16 cellular contexts compared by ENCODE assay signal in the genomic region with DNA sequence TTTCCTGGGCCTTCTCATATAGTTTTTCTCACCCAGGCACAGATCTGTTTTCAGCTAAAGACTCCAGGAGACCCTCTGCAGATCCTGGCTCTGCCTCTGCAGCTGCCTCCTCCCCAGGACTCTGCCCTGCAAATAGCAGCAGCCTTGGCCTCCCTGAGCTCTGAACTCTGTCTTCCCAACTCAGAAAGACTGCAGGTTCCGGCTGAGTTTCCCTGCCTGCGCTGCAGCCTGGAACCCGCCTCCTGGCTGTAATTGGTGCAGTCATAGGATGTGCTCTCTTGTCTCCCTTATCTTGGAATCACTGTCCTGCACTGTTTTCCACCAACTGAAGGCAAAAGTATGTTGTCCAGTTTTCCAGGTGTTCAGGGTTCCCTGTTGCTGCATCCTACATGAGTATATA. TPM values are rescaled to one million over a fixed set of nuclear protein-coding genes. Genes with fewer than 3 reads are reported as not detected.
A peak's percentile ranks its signal among the peaks of the same experiment; 100 is the strongest.
DNase-seq lines count a peak whose midpoint lies in the region; ATAC-seq and TF ChIP-seq lines count a peak whose summit lies in the region.
"Had no signal": no experiment of that assay in that cellular context is flagged by ENCODE, and none has a peak within 500 bp of the region (broad histone marks: within the 10 kb centered on the region; RNA-seq: fewer than 3 reads in every experiment).

No MANE protein-coding gene starts in this region.

- DNase-seq in LNCaP clone FGC (ENCODE audit: low read depth) (peak; percentile 18), endothelial cell (ENCODE audit: low spot score) (no peak), mesothelial cell of epicardium (ENCODE audit: low spot score in 2 of 2, unreplicated experiment in 2 of 2) (peak in 1 of 2 experiments; percentile 34), putamen (ENCODE audit: low spot score) (no peak), hypothalamus (lab: John Stamatoyannopoulos, UW) (no peak)
- DNase-seq in stimulated activated CD8-positive, alpha-beta memory T cell treated with anti-CD3 and anti-CD28 coated beads, Interleukin-4, amount 100 ng/mL, for 48 hours = peak; percentile 13
- DNase-seq in stimulated activated effector memory CD8-positive, alpha-beta T cell treated with anti-CD3 and anti-CD28 coated beads, Interleukin-12 subunit alpha, Interleukin-12 subunit beta, amount 100 ng/mL, for 72 hours (ENCODE audit: low spot score in 2 of 2) = no peak
- DNase-seq: DMS 273 treated with DMSO at 0.1 percent for 48 hours, HFFc6, KBM-7, NCI-H1048, NCI-H1694 treated with DMSO at 0.1 percent for 48 hours, NCI-H446, NCI-H774, PC-9 had no signal

- ATAC-seq in stimulated activated effector memory CD8-positive, alpha-beta T cell treated with anti-CD3 and anti-CD28 coated beads, Interleukin-12 subunit alpha, Interleukin-12 subunit beta, amount 100 ng/mL, for 72 hours = no peak

- peaks cover 48% of the 10 kb centered on the region for H3K4me1 Mint-ChIP-seq in endothelial cell (ENCODE audit: unreplicated experiment)
- H3K4me1 Mint-ChIP-seq in mesothelial cell of epicardium = peaks cover 30% of the 10 kb centered on the region
- H3K4me1 Mint-ChIP-seq in stimulated activated effector memory CD8-positive, alpha-beta T cell treated with anti-CD3 and anti-CD28 coated beads, Interleukin-12 subunit alpha, Interleukin-12 subunit beta, amount 100 ng/mL, for 72 hours = peaks cover 21% of the 10 kb centered on the region

- no peak overlapping the region for H3K4me3 Mint-ChIP-seq in endothelial cell (ENCODE audit: unreplicated experiment)
- no peak overlapping the region for H3K4me3 Mint-ChIP-seq in mesothelial cell of epicardium
- no peak overlapping the region for H3K4me3 Mint-ChIP-seq in stimulated activated effector memory CD8-positive, alpha-beta T cell treated with anti-CD3 and anti-CD28 coated beads, Interleukin-12 subunit alpha, Interleukin-12 subunit beta, amount 100 ng/mL, for 72 hours
- H3K4me3 Mint-ChIP-seq: HFFc6 had no signal

- no peak for TF ChIP-seq CTCF in LNCaP clone FGC (IDR thresholded peaks at IDR 0.05; ENCODE audit: control insufficient read depth, extremely low read depth, insufficient read depth)
- no peak for TF ChIP-seq CTCF in endothelial cell (IDR thresholded peaks at IDR 0.05; ENCODE audit: unreplicated experiment)
- TF ChIP-seq CTCF in mesothelial cell of epicardium (IDR thresholded peaks at IDR 0.05; ENCODE audit: unreplicated experiment) = no peak

- H3K4me3 ChIP-seq in LNCaP clone FGC (ENCODE audit: low read depth, low read length) = no peak overlapping the region
- H3K4me3 ChIP-seq: BLaER1 treated with 17β-estradiol and CSF1 and Interleukin-3, amounts not matched to agents 10 nM and 100 nM; PC-9 had no signal

- no peaks in the 10 kb centered on the region for H3K27me3 Mint-ChIP-seq in endothelial cell (ENCODE audit: unreplicated experiment)
- H3K27me3 Mint-ChIP-seq in mesothelial cell of epicardium (ENCODE audit: low read depth) = no peaks in the 10 kb centered on the region

- H3K36me3 Mint-ChIP-seq in endothelial cell (ENCODE audit: low read depth, unreplicated experiment) (peaks cover 5% of the 10 kb centered on the region), mesothelial cell of epicardium (peaks cover 9% of the 10 kb centered on the region)
- peaks cover 21% of the 10 kb centered on the region for H3K36me3 Mint-ChIP-seq in stimulated activated effector memory CD8-positive, alpha-beta T cell treated with anti-CD3 and anti-CD28 coated beads, Interleukin-12 subunit alpha, Interleukin-12 subunit beta, amount 100 ng/mL, for 72 hours

- H3K9me3 Mint-ChIP-seq in endothelial cell (ENCODE audit: unreplicated experiment) = no peaks in the 10 kb centered on the region
- H3K9me3 Mint-ChIP-seq in mesothelial cell of epicardium = peaks cover 13% of the 10 kb centered on the region
- H3K9me3 Mint-ChIP-seq in stimulated activated effector memory CD8-positive, alpha-beta T cell treated with anti-CD3 and anti-CD28 coated beads, Interleukin-12 subunit alpha, Interleukin-12 subunit beta, amount 100 ng/mL, for 72 hours = no peaks in the 10 kb centered on the region
- H3K9me3 Mint-ChIP-seq: HFFc6 had no signal

- H3K27ac Mint-ChIP-seq in endothelial cell (ENCODE audit: unreplicated experiment) (peak overlapping the region; percentile 54), mesothelial cell of epicardium (peak overlapping the region; percentile 73)
- no peak overlapping the region for H3K27ac Mint-ChIP-seq in stimulated activated effector memory CD8-positive, alpha-beta T cell treated with anti-CD3 and anti-CD28 coated beads, Interleukin-12 subunit alpha, Interleukin-12 subunit beta, amount 100 ng/mL, for 72 hours
- H3K27ac Mint-ChIP-seq: HFFc6 had no signal

RNA-seq across cellular contexts. Expression of a gene that starts 14.3 kb away (rescaled TPM):
- total RNA-seq in endothelial cell (ENCODE audit: unreplicated experiment) (33.9 TPM), mesothelial cell of epicardium (43.4 to 48.7 TPM (median 46.0 TPM) in 3 replicates)

RNA-seq across cellular contexts. Expression of a gene that starts 28.8 kb away (rescaled TPM):
- total RNA-seq in endothelial cell (ENCODE audit: unreplicated experiment) (11.8 TPM), mesothelial cell of epicardium (11.0 to 12.0 TPM (median 11.1 TPM) in 3 replicates)

Comparison
In these comparisons a context has a peak if more than half of its experiments do, and no peak if none do; other contexts are left out.
1. DNase-seq: peak in LNCaP clone FGC (single experiment) and stimulated activated CD8-positive, alpha-beta memory T cell treated with anti-CD3 and anti-CD28 coated beads, Interleukin-4, amount 100 ng/mL, for 48 hours (single experiment); none in endothelial cell (single experiment), stimulated activated effector memory CD8-positive, alpha-beta T cell treated with anti-CD3 and anti-CD28 coated beads, Interleukin-12 subunit alpha, Interleukin-12 subunit beta, amount 100 ng/mL, for 72 hours (0 of 2), putamen (single experiment) and hypothalamus (0 of 51).